ENCODE assay signal across 21 cellular contexts in the genomic region with DNA sequence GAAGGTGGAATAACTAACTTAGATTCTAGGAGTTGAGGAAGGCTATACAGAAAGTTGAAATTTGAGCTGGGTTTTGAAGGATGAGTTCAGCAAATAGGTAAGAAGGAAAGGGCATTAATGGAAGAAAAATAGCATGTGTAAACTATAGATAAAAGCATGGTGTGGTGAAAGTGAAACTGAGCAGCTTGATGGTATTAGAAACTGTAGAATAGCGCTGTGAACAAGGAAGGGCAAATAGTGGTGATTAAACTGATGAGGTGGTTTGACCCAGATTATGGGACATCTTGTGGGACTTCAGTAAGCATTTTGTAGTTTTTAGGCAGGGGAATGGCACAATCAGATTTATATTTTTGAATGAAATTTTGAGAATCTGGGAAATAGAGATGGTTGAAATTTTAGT.
"Had no signal": no experiment of that assay in that cellular context is flagged by ENCODE, and none has a peak within 500 bp of the region (broad histone marks: within the 10 kb centered on the region; RNA-seq: fewer than 3 reads in every experiment).

No MANE protein-coding gene starts in this region.

- H3K4me3 ChIP-seq: gastrocnemius medialis, heart right ventricle, prostate gland, right lobe of liver, spleen, tibial artery, upper lobe of left lung, uterus had no signal

- H3K9ac ChIP-seq: parathyroid adenoma had no signal

- H3K79me2 ChIP-seq: parathyroid adenoma had no signal

- H3K36me3 ChIP-seq: prostate gland, right lobe of liver, uterus had no signal

- H3K4me1 ChIP-seq: gastrocnemius medialis, heart right ventricle, parathyroid adenoma, prostate gland, right lobe of liver, spleen, tibial artery, upper lobe of left lung, uterus had no signal

- DNase-seq: endodermal cell; gastrocnemius medialis; heart right ventricle; hypothalamus; islet precursor cell; mammary epithelial cell; naive thymus-derived CD4-positive, alpha-beta T cell; nephron progenitor cell; right lobe of liver; spleen; stimulated activated CD4-positive, alpha-beta T cell treated with anti-CD3 and anti-CD28 coated beads, Interleukin-15, amount 100 ng/mL, for 24 hours; stimulated activated CD4-positive, alpha-beta T cell treated with anti-CD3 and anti-CD28 coated beads, Interleukin-1b, Interleukin-23, amount 100 ng/mL, for 48 hours; stimulated activated CD4-positive, alpha-beta T cell treated with anti-CD3 and anti-CD28 coated beads, Interleukin-4, amount 100 ng/mL, for 24 hours; tibial artery; upper lobe of left lung; uterus had no signal

- H3K27me3 ChIP-seq: gastrocnemius medialis, heart right ventricle, right lobe of liver, spleen, tibial artery, upper lobe of left lung, uterus had no signal

- ATAC-seq: esophagus mucosa; gastrocnemius medialis; heart right ventricle; left lobe of liver; naive thymus-derived CD4-positive, alpha-beta T cell; right lobe of liver; stimulated activated memory B cell treated with anti-CD40 and anti-IgM and Interleukin-4, amounts not matched to agents 10 μg/mL and 1 μg/mL and 100 μg/mL, for 72 hours had no signal

- H3K9me3 ChIP-seq: gastrocnemius medialis, heart right ventricle, prostate gland, right lobe of liver, spleen, tibial artery, upper lobe of left lung, uterus had no signal

- H3K27ac ChIP-seq: gastrocnemius medialis, heart right ventricle, parathyroid adenoma, prostate gland, right lobe of liver, spleen, tibial artery, upper lobe of left lung, uterus had no signal

- H2AFZ ChIP-seq: parathyroid adenoma had no signal
